In the genomic region with DNA sequence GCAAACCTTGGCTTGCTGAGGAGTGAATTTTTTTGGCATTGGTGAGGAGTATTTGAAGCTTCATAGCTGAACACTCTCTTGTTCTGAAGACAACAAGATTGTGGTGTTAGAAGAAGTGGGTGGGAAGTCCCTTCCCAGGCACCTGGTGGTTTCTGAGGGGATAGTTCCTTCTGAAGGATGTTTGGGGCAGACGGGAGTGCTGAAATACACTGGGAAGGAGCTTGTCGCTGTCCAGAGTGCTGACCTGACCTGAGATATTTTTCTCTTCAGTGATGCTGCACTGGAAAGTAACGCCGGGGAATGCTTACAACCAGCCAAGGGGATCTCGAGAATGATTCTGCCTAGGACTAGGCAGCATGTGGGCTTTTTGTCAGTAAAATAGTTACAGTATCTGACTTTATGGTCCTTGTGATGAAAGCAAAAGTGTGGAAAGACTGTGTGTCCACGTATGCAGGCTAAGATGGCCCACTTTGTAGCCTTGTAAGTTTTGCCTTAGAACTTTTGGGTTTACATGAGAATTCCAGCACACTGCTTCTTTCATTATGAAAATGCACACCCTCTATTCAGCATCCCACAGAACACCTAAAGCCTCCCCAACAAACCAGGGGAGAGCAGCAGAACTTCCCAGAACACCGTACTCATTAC, we compare ENCODE assay signal across 9 cellular contexts. TPM values are rescaled to one million over a fixed set of nuclear protein-coding genes. Genes with fewer than 3 reads are reported as not detected.
DNase-seq lines count a peak whose midpoint lies in the region; ATAC-seq and TF ChIP-seq lines count a peak whose summit lies in the region.
"Had no signal": no experiment of that assay in that cellular context is flagged by ENCODE, and none has a peak within 500 bp of the region (broad histone marks: within the 10 kb centered on the region; RNA-seq: fewer than 3 reads in every experiment).

No MANE protein-coding gene starts in this region.

- no peak for TF ChIP-seq POLR2A in lower leg skin (IDR thresholded peaks at IDR 0.05)

- 25 to 32% methylated on average over 7 of the region's 7 CpGs for WGBS in lower leg skin, 2 donors

- H3K27ac Mint-ChIP-seq in Calu3 (ENCODE audit: unreplicated experiment): no peak overlapping the region
- H3K27ac Mint-ChIP-seq: activated T-cell treated with anti-CD3 and anti-CD28 coated beads, Interleukin-2, amount 50 U/mL, for 72 hours had no signal

- peaks cover 93% of the 10 kb centered on the region for H3K27me3 Mint-ChIP-seq in Calu3 (ENCODE audit: unreplicated experiment)

- ATAC-seq in HG02763 (IDR thresholded peaks at IDR 0.05; ENCODE audit: unreplicated experiment) (no peak), GM21360 (IDR thresholded peaks at IDR 0.05; ENCODE audit: unreplicated experiment) (no peak)
- ATAC-seq: activated T-cell treated with anti-CD3 and anti-CD28 coated beads, Interleukin-2, amount 50 U/mL, for 72 hours had no signal

- intact Hi-C loops in Calu3 (cut with micrococcal nuclease; ENCODE audit: unreplicated experiment): no loop called here
- intact Hi-C loops in lower leg skin (cut with DNase I; ENCODE audit: low total_unique reads): no loop called here
- intact Hi-C loops in dorsolateral prefrontal cortex (cut with DNase I): no loop called here

- H3K36me3 Mint-ChIP-seq in Calu3 (ENCODE audit: insufficient read depth, unreplicated experiment): no peaks in the 10 kb centered on the region

- TF ChIP-seq CTCF in Calu3 (IDR thresholded peaks at IDR 0.05; ENCODE audit: unreplicated experiment) (no peak), lower leg skin (IDR thresholded peaks at IDR 0.05) (no peak), dorsolateral prefrontal cortex (IDR thresholded peaks at IDR 0.05 in 54 of 56, conservative IDR thresholded peaks at IDR 0.05 in 2 of 56; ENCODE audit: low read depth in 1 of 56, partially characterized antibody in 56 of 56) (peak in 6 of 56 donors; percentile 3 to 30 (median 14))

- CTCF ChIA-PET in Calu3 (lab: Charles Lee): interaction anchor here (0.7 to 1.2 kb wide), 3 partner anchors 10 to 269 kb away, joined by 3 to 5 read pairs (median 4); no protein-coding TSS in a partner anchor

- H3K4me3 Mint-ChIP-seq in Calu3 (ENCODE audit: low read depth, unreplicated experiment): no peak overlapping the region
- H3K4me3 Mint-ChIP-seq: activated T-cell treated with anti-CD3 and anti-CD28 coated beads, Interleukin-2, amount 50 U/mL, for 72 hours had no signal

- no peak overlapping the region for H3K4me3 ChIP-seq in lower leg skin (ENCODE audit: low read depth, poor library complexity, severe bottlenecking)
- no peak overlapping the region for H3K4me3 ChIP-seq in dorsolateral prefrontal cortex

- no peaks in the 10 kb centered on the region for H3K9me3 Mint-ChIP-seq in Calu3 (ENCODE audit: low read depth, unreplicated experiment)

- DNase-seq in Calu3: peak; percentile 56
- peak; percentile 42 for DNase-seq in LoVo (ENCODE audit: low spot score)
- DNase-seq in astrocyte of the hippocampus (ENCODE audit: low read depth, low spot score): peak; percentile 87
- DNase-seq in left kidney (ENCODE audit: low read depth, low spot score): peak; percentile 95
- DNase-seq in lower leg skin (ENCODE audit: low spot score in 2 of 2): no peak
- no peak for DNase-seq in dorsolateral prefrontal cortex

- no peaks in the 10 kb centered on the region for H3K27me3 ChIP-seq in dorsolateral prefrontal cortex

- H3K27ac ChIP-seq in dorsolateral prefrontal cortex: peak overlapping the region in 9 of 59 donors; percentile 1 to 26 (median 15)

- no peaks in the 10 kb centered on the region for H3K4me1 Mint-ChIP-seq in Calu3 (ENCODE audit: low read depth, unreplicated experiment)

- no TSS peak for BruUV-seq in Calu3 (replicated peaks; lab: Mats Ljungman, UMichigan)

RNA-seq across cellular contexts. Expression of a gene that starts 33.1 kb away (rescaled TPM):
- total RNA-seq in Calu3 (2022) (not detected in 2 replicates), lower leg skin (10 to 100 TPM; 10.2 to 17.2 (median 14.2) TPM), dorsolateral prefrontal cortex (100 to 1,000 TPM; 229 to 728 (median 364) TPM)

Comparison
In these comparisons a context has a peak if more than half of its experiments do, and no peak if none do; other contexts are left out.
1. DNase-seq: peak in Calu3 (single experiment), LoVo (single experiment), astrocyte of the hippocampus (single experiment) and left kidney (single experiment); none in lower leg skin (0 of 2) and dorsolateral prefrontal cortex (0 of 10).
2. RNA of a gene that starts 33.1 kb away (total RNA-seq): 229 to 728 TPM in dorsolateral prefrontal cortex; 10.2 to 17.2 TPM in lower leg skin and not detected in Calu3; every median in the first group is over 10 times any median in the second.